10 cellular contexts compared by ENCODE assay signal in the genomic region with DNA sequence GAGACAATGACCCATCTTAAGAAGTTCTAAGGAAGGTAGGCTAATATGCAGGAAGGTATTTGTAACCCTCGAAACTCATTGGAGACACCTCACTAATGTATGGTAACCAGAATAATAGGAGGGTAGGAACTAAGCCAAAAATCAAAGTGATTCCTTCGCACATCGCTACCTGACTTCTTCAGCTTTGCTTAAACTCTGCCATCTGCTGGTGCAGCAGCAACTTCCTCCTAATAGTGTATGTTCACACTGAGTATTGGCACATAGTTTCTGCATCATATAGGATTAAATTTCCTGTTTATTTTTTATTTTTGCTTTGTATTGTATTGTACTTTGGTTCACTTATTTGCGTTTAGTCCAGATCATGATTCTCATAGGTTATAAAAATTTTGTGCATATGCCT.
A peak's percentile ranks its signal among the peaks of the same experiment; 100 is the strongest.
DNase-seq lines count a peak whose midpoint lies in the region; ATAC-seq and TF ChIP-seq lines count a peak whose summit lies in the region.
"Had no signal": no experiment of that assay in that cellular context is flagged by ENCODE, and none has a peak within 500 bp of the region (broad histone marks: within the 10 kb centered on the region; RNA-seq: fewer than 3 reads in every experiment).

No MANE protein-coding gene starts in this region.

- no TSS peak for BruUV-seq in OCI-LY7 (replicated peaks; lab: Mats Ljungman, UMichigan)

- DNase-seq in AG04450 (ENCODE audit: low read depth, low spot score) = no peak
- no peak for DNase-seq in HFFc6
- DNase-seq in OCI-LY7 (ENCODE audit: low spot score) = peak; percentile 52
- no peak for DNase-seq in glutamatergic neuron
- DNase-seq in NCI-H1048 (lab: John Stamatoyannopoulos, UW) = no peak
- no peak for DNase-seq in activated naive CD8-positive, alpha-beta T cell treated with anti-CD3 and anti-CD28 coated beads, Interleukin-2, amount 50 U/mL, for 24 hours
- DNase-seq: DMS79, left cardiac atrium had no signal

- ATAC-seq in HG03342 (IDR thresholded peaks at IDR 0.05; ENCODE audit: unreplicated experiment) (no peak), GM21825 (IDR thresholded peaks at IDR 0.05; ENCODE audit: unreplicated experiment) (no peak)
- no peak for ATAC-seq in activated naive CD8-positive, alpha-beta T cell treated with anti-CD3 and anti-CD28 coated beads, Interleukin-2, amount 50 U/mL, for 24 hours
- ATAC-seq: left cardiac atrium had no signal

- CTCF ChIA-PET in AG04450 (lab: Charles Lee) = no interaction called here
- CTCF ChIA-PET in OCI-LY7 (lab: Charles Lee; ENCODE audit: unreplicated experiment) = no interaction called here

- H3K36me3 Mint-ChIP-seq in HFFc6 (ENCODE audit: low read depth) (no peaks in the 10 kb centered on the region), glutamatergic neuron (ENCODE audit: unreplicated experiment) (no peaks in the 10 kb centered on the region)
- H3K36me3 Mint-ChIP-seq in activated naive CD8-positive, alpha-beta T cell treated with anti-CD3 and anti-CD28 coated beads, Interleukin-2, amount 50 U/mL, for 24 hours (ENCODE audit: low read depth) = no peaks in the 10 kb centered on the region

- no peaks in the 10 kb centered on the region; the same call in 1 of the 2 replicates for H3K27me3 Mint-ChIP-seq in HFFc6 (ENCODE audit: insufficient read depth)
- no peaks in the 10 kb centered on the region for H3K27me3 Mint-ChIP-seq in glutamatergic neuron (ENCODE audit: unreplicated experiment)
- H3K27me3 Mint-ChIP-seq in activated naive CD8-positive, alpha-beta T cell treated with anti-CD3 and anti-CD28 coated beads, Interleukin-2, amount 50 U/mL, for 24 hours = no peaks in the 10 kb centered on the region

- no peaks in the 10 kb centered on the region for H4K20me1 ChIP-seq in OCI-LY7 (ENCODE audit: insufficient read depth, low read length)

- no peaks in the 10 kb centered on the region for H3K36me3 ChIP-seq in OCI-LY7 (ENCODE audit: insufficient read depth, low read length)

- no peaks in the 10 kb centered on the region for H3K4me1 ChIP-seq in OCI-LY7 (ENCODE audit: insufficient read depth, low read length, poor library complexity, severe bottlenecking)

- POLR2A ChIA-PET in AG04450 (lab: Yijun Ruan, JAX) (no interaction called here), OCI-LY7 (lab: Charles Lee) (interaction anchor here (1.3 to 1.6 kb wide), 2 partner anchors 8 to 33 kb away, joined by 4 to 5 read pairs; no protein-coding TSS in a partner anchor)

- H3K4me1 Mint-ChIP-seq in HFFc6 (ENCODE audit: low read depth) (no peaks in the 10 kb centered on the region), glutamatergic neuron (ENCODE audit: low read depth, unreplicated experiment) (no peaks in the 10 kb centered on the region)
- no peaks in the 10 kb centered on the region for H3K4me1 Mint-ChIP-seq in activated naive CD8-positive, alpha-beta T cell treated with anti-CD3 and anti-CD28 coated beads, Interleukin-2, amount 50 U/mL, for 24 hours

- H3K4me3 ChIP-seq in AG04450 (ENCODE audit: low read depth, low read length) = no peak overlapping the region
- H3K4me3 ChIP-seq in OCI-LY7 (ENCODE audit: low read depth, low read length, poor library complexity, severe bottlenecking) = no peak overlapping the region

- intact Hi-C loops in OCI-LY7 (cut with micrococcal nuclease; ENCODE audit: unreplicated experiment) = no loop called here

- H3K9me2 ChIP-seq in OCI-LY7 (ENCODE audit: insufficient read depth, low read length) = 0 out of 2 replicates have a peak, but pooled peaks cover 5% of the 10 kb centered on the region

- no peak overlapping the region for H3K4me3 Mint-ChIP-seq in HFFc6
- no peak overlapping the region for H3K4me3 Mint-ChIP-seq in glutamatergic neuron (ENCODE audit: unreplicated experiment)
- H3K4me3 Mint-ChIP-seq in activated naive CD8-positive, alpha-beta T cell treated with anti-CD3 and anti-CD28 coated beads, Interleukin-2, amount 50 U/mL, for 24 hours = no peak overlapping the region

- H3K79me2 ChIP-seq in OCI-LY7 (ENCODE audit: insufficient read depth, low read depth, low read length) = no peaks in the 10 kb centered on the region

- H3K9me3 ChIP-seq in AG04450 (ENCODE audit: control insufficient read depth, insufficient read depth, low read length) = no peaks in the 10 kb centered on the region
- H3K9me3 ChIP-seq in OCI-LY7 (ENCODE audit: low read length) = no peaks in the 10 kb centered on the region

- no peak overlapping the region for H3K27ac Mint-ChIP-seq in HFFc6
- H3K27ac Mint-ChIP-seq in glutamatergic neuron (ENCODE audit: unreplicated experiment) = no peak overlapping the region
- H3K27ac Mint-ChIP-seq in activated naive CD8-positive, alpha-beta T cell treated with anti-CD3 and anti-CD28 coated beads, Interleukin-2, amount 50 U/mL, for 24 hours = no peak overlapping the region

- H3K27ac ChIP-seq in AG04450 (ENCODE audit: low read depth, low read length) (no peak overlapping the region), OCI-LY7 (ENCODE audit: low read depth, low read length, poor library complexity, severe bottlenecking) (no peak overlapping the region)

- H3K27me3 ChIP-seq in AG04450 (ENCODE audit: control insufficient read depth, insufficient read depth, low read length) = no peaks in the 10 kb centered on the region

- no peak overlapping the region for H3K4me2 ChIP-seq in OCI-LY7 (ENCODE audit: low read length)

- H3K9me3 Mint-ChIP-seq in HFFc6 (peaks cover 21% of the 10 kb centered on the region), glutamatergic neuron (ENCODE audit: unreplicated experiment) (no peaks in the 10 kb centered on the region)
- H3K9me3 Mint-ChIP-seq in activated naive CD8-positive, alpha-beta T cell treated with anti-CD3 and anti-CD28 coated beads, Interleukin-2, amount 50 U/mL, for 24 hours = no peaks in the 10 kb centered on the region

- H2AFZ ChIP-seq in OCI-LY7 (ENCODE audit: low read length) = no peak overlapping the region

- TF ChIP-seq CTCF in AG04450 (IDR thresholded peaks at IDR 0.05; ENCODE audit: low read depth, low read length) (peak; percentile 21; the same call in 1 of the 2 replicates), HFFc6 (IDR thresholded peaks at IDR 0.05) (peak; percentile 17; the same call in 1 of the 2 replicates), OCI-LY7 (conservative IDR thresholded peaks at IDR 0.05; ENCODE audit: low read length) (no peak), glutamatergic neuron (IDR thresholded peaks at IDR 0.05; ENCODE audit: partially characterized antibody, unreplicated experiment) (peak; percentile 35)
